In genomic region chr1:31170486-31170735, GRCh38 we compare ENCODE assay signal across 9 cellular contexts.
DNase-seq lines count a peak whose midpoint lies in the region; ATAC-seq and TF ChIP-seq lines count a peak whose summit lies in the region.
"Had no signal": no experiment of that assay in that cellular context is flagged by ENCODE, and none has a peak within 500 bp of the region (broad histone marks: within the 10 kb centered on the region; RNA-seq: fewer than 3 reads in every experiment).

No MANE protein-coding gene starts in this region.

- H3K9me3 ChIP-seq in H9 (ENCODE audit: control insufficient read depth, low read depth, low read length) (no peaks in the 10 kb centered on the region), SJSA1 (replicated peaks) (no peaks in the 10 kb centered on the region)

- no peaks in the 10 kb centered on the region for H3K36me3 ChIP-seq in SJSA1

- no peak overlapping the region for H3K56ac ChIP-seq in H9 (ENCODE audit: insufficient read length, low read depth, low read length)

- H3K4me2 ChIP-seq in H9 (ENCODE audit: insufficient read depth, insufficient read length, low read length) = no peak overlapping the region

- no peak overlapping the region for H3K4me3 ChIP-seq in SJSA1
- no peak overlapping the region for H3K4me3 ChIP-seq in skin epidermis

- no peak overlapping the region for H2BK12ac ChIP-seq in H9 (ENCODE audit: insufficient read length, low read depth, low read length)

- no peak overlapping the region for H2BK120ac ChIP-seq in H9 (ENCODE audit: low read depth, low read length, poor library complexity, severe bottlenecking)

- no peak overlapping the region for H2AFZ ChIP-seq in H9 (ENCODE audit: low read length)

- no peak overlapping the region for H3K9ac ChIP-seq in H9 (ENCODE audit: extremely low read depth, insufficient read length, low read length)

- H3K79me2 ChIP-seq in H9 (ENCODE audit: insufficient read depth, low read length) = no peaks in the 10 kb centered on the region

- no peak overlapping the region for H4K8ac ChIP-seq in H9 (replicated peaks; ENCODE audit: insufficient read length, low read depth, low read length)

- no peak overlapping the region for H3K23ac ChIP-seq in H9 (ENCODE audit: insufficient read length, low read depth, low read length)

- no peak overlapping the region for H3K4me3 Mint-ChIP-seq in H9
- H3K4me3 Mint-ChIP-seq: naive thymus-derived CD4-positive, alpha-beta T cell had no signal

- no peak overlapping the region for H2BK15ac ChIP-seq in H9 (ENCODE audit: low read depth, low read length)

- no peaks in the 10 kb centered on the region; the same call in 1 of the 2 replicates for H3K27me3 Mint-ChIP-seq in H9 (ENCODE audit: low read depth)

- H3K4me1 Mint-ChIP-seq in H9 = peaks cover 15 to 17% of the 10 kb centered on the region in 2 experiments

- H3T11ph ChIP-seq in H9 (ENCODE audit: low read length) = no peak overlapping the region

- no peak for ATAC-seq in foreskin keratinocyte

- H3K4me1 ChIP-seq in H9 (ENCODE audit: insufficient read depth, low read length) = no peaks in the 10 kb centered on the region
- H3K4me1 ChIP-seq in SJSA1 (replicated peaks) = peaks cover 12% of the 10 kb centered on the region
- peaks cover 6% of the 10 kb centered on the region for H3K4me1 ChIP-seq in foreskin keratinocyte

- no peaks in the 10 kb centered on the region; a peak in 1 of 7 replicates for H3K36me3 Mint-ChIP-seq in H9 (ENCODE audit: insufficient read depth in 1 of 3, low read depth in 3 of 3)

- TF ChIP-seq CTCF in H9 (conservative IDR thresholded peaks at IDR 0.05) (no peak), foreskin keratinocyte (conservative IDR thresholded peaks at IDR 0.05) (no peak)

- no peaks in the 10 kb centered on the region for H3K27me3 ChIP-seq in H9 (ENCODE audit: insufficient read depth, low read length)
- H3K27me3 ChIP-seq in SJSA1 (replicated peaks) = no peaks in the 10 kb centered on the region
- H3K27me3 ChIP-seq in foreskin keratinocyte = no peaks in the 10 kb centered on the region

- no peak for DNase-seq in H9
- no peak for DNase-seq in SJSA1 (ENCODE audit: low read depth in 1 of 2, low spot score in 2 of 2)
- DNase-seq in foreskin keratinocyte = no peak
- no peak for DNase-seq in NCI-H2107 treated with DMSO at 0.1 percent for 48 hours (lab: John Stamatoyannopoulos, UW; ENCODE audit: unreplicated experiment)
- DNase-seq in superior temporal gyrus (ENCODE audit: extremely low spot score) = no peak
- DNase-seq in hippocampal formation (lab: John Stamatoyannopoulos, UW) = no peak
- DNase-seq: cerebellar nuclear complex had no signal

- no peak overlapping the region for H3K14ac ChIP-seq in H9 (ENCODE audit: insufficient read depth, low read length)

- peak overlapping the region; percentile 24 for H3K27ac ChIP-seq in H9 (ENCODE audit: insufficient read length, low read depth, low read length)
- H3K27ac ChIP-seq in SJSA1 = peak overlapping the region; percentile 41
- H3K27ac ChIP-seq in foreskin keratinocyte = peak overlapping the region; percentile 64
- peak overlapping the region in 11 of 21 experiments; percentile 15 to 78 (median 46) for H3K27ac ChIP-seq in skin epidermis

- peaks cover 6 to 8% of the 10 kb centered on the region in 2 experiments; a peak in 3 of 5 replicates for H3K9me3 Mint-ChIP-seq in H9

- no peaks in the 10 kb centered on the region for H4K20me1 ChIP-seq in H9 (ENCODE audit: control insufficient read depth, insufficient read depth, insufficient read length)

- H3K18ac ChIP-seq in H9 (ENCODE audit: insufficient read length, low read depth, low read length) = no peak overlapping the region

- H2BK20ac ChIP-seq in H9 (ENCODE audit: low read depth, low read length, poor library complexity, severe bottlenecking) = no peak overlapping the region

- H2BK5ac ChIP-seq in H9 (ENCODE audit: insufficient read length, low read length) = no peak overlapping the region

- no peak overlapping the region for H4K5ac ChIP-seq in H9 (ENCODE audit: insufficient read length, low read depth, low read length)

- no peak overlapping the region for H4K91ac ChIP-seq in H9 (ENCODE audit: insufficient read length, low read depth, low read length)

- no peaks in the 10 kb centered on the region for H3K23me2 ChIP-seq in H9 (ENCODE audit: insufficient read length, low read depth, low read length, poor library complexity, severe bottlenecking)

- H3K79me1 ChIP-seq in H9 (ENCODE audit: insufficient read depth, low read depth, low read length, poor library complexity, severe bottlenecking) = no peaks in the 10 kb centered on the region

- H3K4ac ChIP-seq in H9 (ENCODE audit: low read depth, low read length) = no peak overlapping the region

- WGBS in H9 (ENCODE audit: extremely low coverage, insufficient read length, low lambda C conversion rate) = no CpG with 5 or more reads among the region's 4 CpGs

- H3K27ac Mint-ChIP-seq in H9 = peak overlapping the region in 2 of 3 experiments; percentile 80 to 91; a peak in 4 of 7 replicates

- H2AK5ac ChIP-seq in H9 (ENCODE audit: insufficient read length, low read length) = no peak overlapping the region
